In the genomic region with DNA sequence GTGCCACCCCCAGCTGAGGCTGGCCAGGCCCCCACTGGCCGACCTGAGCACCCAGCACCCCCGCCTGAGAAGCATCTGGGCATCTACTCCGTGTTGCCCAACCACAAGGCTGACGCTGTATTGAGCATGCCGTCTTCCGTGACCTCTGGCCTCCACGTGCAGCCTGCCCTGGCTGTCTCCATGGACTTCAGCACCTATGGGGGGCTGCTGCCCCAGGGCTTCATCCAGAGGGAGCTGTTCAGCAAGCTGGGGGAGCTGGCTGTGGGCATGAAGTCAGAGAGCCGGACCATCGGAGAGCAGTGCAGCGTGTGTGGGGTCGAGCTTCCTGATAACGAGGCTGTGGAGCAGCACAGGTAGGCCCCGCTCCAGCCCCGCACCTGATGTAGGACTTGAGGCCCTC, we compare ENCODE assay signal across 19 cellular contexts. TPM values are rescaled to one million over a fixed set of nuclear protein-coding genes. Genes with fewer than 3 reads are reported as not detected.
DNase-seq lines count a peak whose midpoint lies in the region; ATAC-seq and TF ChIP-seq lines count a peak whose summit lies in the region.
"Had no signal": no experiment of that assay in that cellular context is flagged by ENCODE, and none has a peak within 500 bp of the region (broad histone marks: within the 10 kb centered on the region; RNA-seq: fewer than 3 reads in every experiment).

No MANE protein-coding gene starts in this region.

- DNase-seq in RWPE1 (ENCODE audit: low spot score) (no peak), immature natural killer cell (no peak), skeletal muscle cell (ENCODE audit: low read depth) (no peak), DMS53 treated with DMSO at 0.1 percent for 48 hours (lab: John Stamatoyannopoulos, UW; ENCODE audit: unreplicated experiment) (no peak), NOMO-1 treated with dmso at 0.1 percent for 144 hours (lab: John Stamatoyannopoulos, UW; ENCODE audit: unreplicated experiment) (no peak), NCI-H345 treated with DMSO at 0.1 percent for 48 hours (lab: John Stamatoyannopoulos, UW; ENCODE audit: unreplicated experiment) (no peak)
- DNase-seq in naive thymus-derived CD8-positive, alpha-beta T cell = no peak
- DNase-seq: activated CD4-positive, alpha-beta memory T cell treated with anti-CD3 and anti-CD28 coated beads for 36 hours; COR-L47; NCI-H146; NCI-H226; NK-92 treated with Interleukin-12 subunit alpha and Interleukin-12 subunit beta, amount 100 ng/mL, for 24 hours; T-helper 1 cell had no signal

- peaks cover 79 to 80% of the 10 kb centered on the region in 2 donors for H3K4me1 Mint-ChIP-seq in immature natural killer cell
- peaks cover 8 to 46% (median 13%) of the 10 kb centered on the region in 4 donors for H3K4me1 Mint-ChIP-seq in naive thymus-derived CD8-positive, alpha-beta T cell
- H3K4me1 Mint-ChIP-seq: nephron had no signal

- peak overlapping the region; percentile 99 to 100 (median 99) for H3K27ac Mint-ChIP-seq in immature natural killer cell
- H3K27ac Mint-ChIP-seq in naive thymus-derived CD8-positive, alpha-beta T cell = peak overlapping the region in 1 of 10 donors; percentile 34
- H3K27ac Mint-ChIP-seq: activated CD4-positive, alpha-beta memory T cell treated with anti-CD3 and anti-CD28 coated beads for 36 hours; activated T-helper 1 cell treated with anti-CD3 and anti-CD28 coated beads, Interleukin-12 subunit alpha, Interleukin-12 subunit beta, Interleukin-2, Interleukin-4 antibody, amounts not matched to agents 30 ng/mL and 10 ng/mL and 1 ng/mL, durations not matched to agents 14 hours and 24 hours and 36 hours; memory B cell; nephron; stimulated activated naive CD8-positive, alpha-beta T cell treated with anti-CD3 and anti-CD28 coated beads, Interleukin-15, Interleukin-2, amounts not matched to agents 100 ng/mL and 50 ng/mL, for 24 hours had no signal

- ATAC-seq in naive thymus-derived CD8-positive, alpha-beta T cell = no peak

- peak overlapping the region; percentile 97 to 99 (median 98) for H3K4me3 Mint-ChIP-seq in immature natural killer cell
- no peak overlapping the region for H3K4me3 Mint-ChIP-seq in naive thymus-derived CD8-positive, alpha-beta T cell
- H3K4me3 Mint-ChIP-seq: activated CD4-positive, alpha-beta memory T cell treated with anti-CD3 and anti-CD28 coated beads for 36 hours; activated T-helper 1 cell treated with anti-CD3 and anti-CD28 coated beads, Interleukin-12 subunit alpha, Interleukin-12 subunit beta, Interleukin-2, Interleukin-4 antibody, amounts not matched to agents 30 ng/mL and 10 ng/mL and 1 ng/mL, durations not matched to agents 14 hours and 24 hours and 36 hours; central memory CD8-positive, alpha-beta T cell; memory B cell had no signal

- no peak for TF ChIP-seq CTCF in 22Rv1 (IDR thresholded peaks at IDR 0.05)
- TF ChIP-seq CTCF in RWPE1 (conservative IDR thresholded peaks at IDR 0.05; ENCODE audit: low read depth) = no peak

- H3K27me3 Mint-ChIP-seq in immature natural killer cell (ENCODE audit: low read depth in 3 of 3) = peaks cover 30 to 43% (median 36%) of the 10 kb centered on the region in 3 donors
- H3K27me3 Mint-ChIP-seq in naive thymus-derived CD8-positive, alpha-beta T cell = peaks cover 0 to 8% (median 0%) of the 10 kb centered on the region in 5 donors

- peak overlapping the region; percentile 27; the same call in 1 of the 2 replicates for H3K27ac ChIP-seq in 22Rv1
- peak overlapping the region; percentile 62 for H3K27ac ChIP-seq in RWPE1

- CTCF ChIA-PET in RWPE1 (lab: Yijun Ruan, JAX) = no interaction called here

- peak overlapping the region; percentile 28 for H3K4me3 ChIP-seq in skeletal muscle cell (ENCODE audit: low read depth, low read length)

- no peaks in the 10 kb centered on the region for H3K9me3 Mint-ChIP-seq in immature natural killer cell
- H3K9me3 Mint-ChIP-seq in naive thymus-derived CD8-positive, alpha-beta T cell = no peaks in the 10 kb centered on the region
- H3K9me3 Mint-ChIP-seq: activated CD4-positive, alpha-beta memory T cell treated with anti-CD3 and anti-CD28 coated beads for 36 hours; activated T-helper 1 cell treated with anti-CD3 and anti-CD28 coated beads, Interleukin-12 subunit alpha, Interleukin-12 subunit beta, Interleukin-2, Interleukin-4 antibody, amounts not matched to agents 30 ng/mL and 10 ng/mL and 1 ng/mL, durations not matched to agents 14 hours and 24 hours and 36 hours; central memory CD8-positive, alpha-beta T cell; memory B cell; nephron; stimulated activated naive CD8-positive, alpha-beta T cell treated with anti-CD3 and anti-CD28 coated beads, Interleukin-15, Interleukin-2, amounts not matched to agents 100 ng/mL and 50 ng/mL, for 24 hours had no signal

- POLR2A ChIA-PET in RWPE1 (lab: Yijun Ruan, JAX; ENCODE audit: low non-redundant PET) = no interaction called here
- POLR2A ChIA-PET in naive thymus-derived CD8-positive, alpha-beta T cell (lab: Charles Lee) = interaction anchor here (1.1 to 1.2 kb wide), 2 partner anchors 9 to 95 kb away, joined by 3 read pairs; no protein-coding TSS in a partner anchor

- peaks cover 19 to 39% (median 23%) of the 10 kb centered on the region in 3 donors for H3K36me3 Mint-ChIP-seq in immature natural killer cell
- peaks cover 0 to 3% (median 0%) of the 10 kb centered on the region in 3 donors for H3K36me3 Mint-ChIP-seq in naive thymus-derived CD8-positive, alpha-beta T cell
- H3K36me3 Mint-ChIP-seq: activated CD4-positive, alpha-beta memory T cell treated with anti-CD3 and anti-CD28 coated beads for 36 hours; memory B cell had no signal

RNA-seq across cellular contexts. Expression of gene ZBTB16, which starts 4.7 kb away (rescaled TPM):
- 100 to 1,000 TPM in 1 of 3 donors, 10 to 100 TPM in 2; 90.4 to 197 (median 92.5) TPM for polyA plus RNA-seq in immature natural killer cell
- 1 to 10 TPM; 1.3 to 2.5 TPM for total RNA-seq in naive thymus-derived CD8-positive, alpha-beta T cell
- 1 to 10 TPM in 2 of 3 donors, under 1 TPM in 1; 0.21 to 7.5 (median 4.4) TPM for polyA plus RNA-seq in naive thymus-derived CD8-positive, alpha-beta T cell

Comparison
In these comparisons a context has a peak if more than half of its experiments do, and no peak if none do; other contexts are left out.
1. H3K4me3 Mint-ChIP-seq: peak in immature natural killer cell (5 of 5); none in naive thymus-derived CD8-positive, alpha-beta T cell (0 of 10).
2. RNA of gene ZBTB16, which starts 4.7 kb away (polyA plus RNA-seq): 90.4 to 197 TPM in immature natural killer cell; 0.21 to 7.5 TPM in naive thymus-derived CD8-positive, alpha-beta T cell; every median in the first group is over 10 times any median in the second.